ENCODE assay signal across 8 cellular contexts in the genomic region with DNA sequence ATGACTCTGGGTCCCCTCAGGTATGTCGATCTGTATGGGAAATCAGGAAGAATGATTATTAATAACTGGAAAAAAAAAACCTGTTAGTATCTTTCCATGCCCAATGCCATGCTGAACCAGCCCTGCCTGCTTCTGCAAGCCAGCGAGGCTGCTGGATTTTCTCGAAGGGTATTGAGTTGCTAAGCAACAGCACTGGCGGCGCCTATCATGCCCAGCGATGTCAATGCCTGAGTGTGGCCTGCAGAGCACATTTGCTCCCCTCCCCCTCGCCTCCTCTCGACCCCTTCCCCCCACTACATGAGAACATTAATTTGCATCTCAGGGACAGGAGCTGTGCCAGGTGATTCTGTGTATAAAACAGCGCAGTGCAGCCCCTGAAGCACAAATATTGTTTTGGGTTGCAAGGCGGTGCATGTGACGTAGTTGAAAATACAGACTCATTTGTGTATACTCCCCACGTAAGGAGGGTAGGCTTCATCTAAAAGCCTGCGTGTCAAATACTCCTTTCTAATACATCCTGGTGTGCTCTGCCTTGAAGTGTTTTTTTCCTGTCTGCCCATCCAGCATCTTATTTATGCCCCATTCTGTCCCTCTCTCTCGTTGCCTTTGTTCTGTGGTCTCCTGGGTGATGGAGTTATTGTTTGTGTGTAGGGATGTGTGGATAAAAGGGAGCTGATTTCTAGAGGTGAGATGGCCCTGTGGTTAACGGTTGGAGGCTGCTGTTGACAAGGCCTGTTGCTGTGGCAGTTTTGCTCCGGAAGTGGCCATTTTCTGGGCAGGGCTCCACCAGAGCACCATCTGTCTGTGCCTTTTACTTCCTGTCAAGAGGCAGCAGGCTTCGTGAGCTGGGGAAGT. TPM values are rescaled to one million over a fixed set of nuclear protein-coding genes. Genes with fewer than 3 reads are reported as not detected.
A peak's percentile ranks its signal among the peaks of the same experiment; 100 is the strongest.
DNase-seq lines count a peak whose midpoint lies in the region; ATAC-seq and TF ChIP-seq lines count a peak whose summit lies in the region.

No MANE protein-coding gene starts in this region.

- no peaks in the 10 kb centered on the region for H3K27me3 ChIP-seq in MG63
- H3K27me3 ChIP-seq in cardiac muscle cell: no peaks in the 10 kb centered on the region
- H3K27me3 ChIP-seq in aorta (ENCODE audit: control insufficient read depth in 1 of 2, insufficient read depth in 2 of 2, low read length in 1 of 2): no peaks in the 10 kb centered on the region

- TF ChIP-seq CTCF in cardiac muscle cell (IDR thresholded peaks at IDR 0.05; ENCODE audit: low read depth, low read length): no peak

- H3K27ac ChIP-seq in cardiac muscle cell (peak overlapping the region; percentile 82), aorta (ENCODE audit: low read depth in 1 of 2, low read length in 2 of 2) (peak overlapping the region in 1 of 2 donors; percentile 7)

- intact Hi-C loops in aorta (cut with DNase I): no loop called here

- H3K9me3 ChIP-seq in MG63 (no peaks in the 10 kb centered on the region), cardiac muscle cell (ENCODE audit: low read depth) (peaks cover 2% of the 10 kb centered on the region), aorta (ENCODE audit: control insufficient read depth, low read length) (no peaks in the 10 kb centered on the region)

- H3K36me3 ChIP-seq in MG63 (no peaks in the 10 kb centered on the region), cardiac muscle cell (no peaks in the 10 kb centered on the region), aorta (ENCODE audit: control insufficient read depth in 1 of 2, insufficient read depth in 2 of 2, low read length in 1 of 2) (no peaks in the 10 kb centered on the region)

- peak overlapping the region; percentile 97 to 99 for H3K27ac Mint-ChIP-seq in activated naive CD4-positive, alpha-beta T cell treated with anti-CD3 and anti-CD28 coated beads, Interleukin-2, amount 50 U/mL, for 72 hours

- peak; percentile 84 for DNase-seq in DMS79 treated with DMSO at 0.1 percent for 48 hours (lab: John Stamatoyannopoulos, UW)
- DNase-seq in MG63: peak; percentile 70
- peak; percentile 71 for DNase-seq in SK-MEL-5 (ENCODE audit: low read depth, low spot score)
- peak; percentile 79 to 92 for DNase-seq in activated naive CD4-positive, alpha-beta T cell treated with anti-CD3 and anti-CD28 coated beads, Interleukin-2, amount 50 U/mL, for 72 hours (ENCODE audit: low spot score in 2 of 2)
- peak; percentile 45 to 82 for DNase-seq in cardiac muscle cell (ENCODE audit: low read depth in 1 of 2, low spot score in 1 of 2)
- DNase-seq in putamen (ENCODE audit: low spot score): peak; percentile 72
- peak; percentile 76 to 81 for DNase-seq in aorta

- 47 to 52% methylated on average over 17 of the region's 17 CpGs for WGBS in aorta, 2 donors

- H3K4me1 ChIP-seq in cardiac muscle cell (ENCODE audit: low read depth) (peaks cover 14% of the 10 kb centered on the region), aorta (ENCODE audit: control insufficient read depth in 1 of 2, insufficient read depth in 2 of 2, low read length in 2 of 2) (peaks cover 0 to 2% of the 10 kb centered on the region in 2 donors)

- ATAC-seq in GM21786 (IDR thresholded peaks at IDR 0.05; ENCODE audit: unreplicated experiment): peak; percentile 41
- peak; percentile 46 to 66 for ATAC-seq in activated naive CD4-positive, alpha-beta T cell treated with anti-CD3 and anti-CD28 coated beads, Interleukin-2, amount 50 U/mL, for 72 hours
- ATAC-seq in aorta (ENCODE audit: low FRiP score): peak; percentile 72

- H3K9me3 Mint-ChIP-seq in activated naive CD4-positive, alpha-beta T cell treated with anti-CD3 and anti-CD28 coated beads, Interleukin-2, amount 50 U/mL, for 72 hours: peaks cover 7 to 8% of the 10 kb centered on the region in 2 donors

- in situ Hi-C loops in SK-MEL-5 (cut with HindIII; ENCODE audit: low pct_unique_long_range_greater_than_20kb, low sequenced_read_pairs): no loop called here

- H3K4me3 ChIP-seq in MG63 (peak overlapping the region; percentile 18; the same call in 1 of the 2 replicates), cardiac muscle cell (no peak overlapping the region), aorta (ENCODE audit: low read length in 2 of 2) (no peak overlapping the region)

- peaks cover 26 to 32% of the 10 kb centered on the region in 2 donors for H3K36me3 Mint-ChIP-seq in activated naive CD4-positive, alpha-beta T cell treated with anti-CD3 and anti-CD28 coated beads, Interleukin-2, amount 50 U/mL, for 72 hours

RNA-seq across cellular contexts. Expression of gene ATP5PO, which starts 32.7 kb away (rescaled TPM):
- total RNA-seq in MG63 (2014; rRNA removed; shearing (Covaris generic); ENCODE audit: low replicate concordance): 210 and 538 TPM in 2 replicates
- 248 and 278 TPM in 2 replicates for total RNA-seq in SK-MEL-5 (2014; rRNA removed; shearing (Covaris generic))
- polyA plus RNA-seq in SK-MEL-5 (2015; cell fraction: cytosol; rRNA removed): 174 and 222 TPM in 2 replicates
- 47.2 and 59.7 TPM in 2 replicates for polyA plus RNA-seq in SK-MEL-5 (2015; cell fraction: nucleus; rRNA removed)
- total RNA-seq in activated naive CD4-positive, alpha-beta T cell treated with anti-CD3 and anti-CD28 coated beads, Interleukin-2, amount 50 U/mL, for 72 hours: 100 to 1,000 TPM; 208 to 242 TPM
- 251 and 646 TPM in 2 replicates for total RNA-seq in cardiac muscle cell
- polyA plus RNA-seq in cardiac muscle cell: 808 and 1,053 TPM in 2 replicates
- total RNA-seq in aorta: 100 to 1,000 TPM; 112 to 119 TPM
- 100 to 1,000 TPM; 234 to 461 TPM for polyA plus RNA-seq in aorta
